Comparison of ENCODE assay signal across 8 cellular contexts in the genomic region with DNA sequence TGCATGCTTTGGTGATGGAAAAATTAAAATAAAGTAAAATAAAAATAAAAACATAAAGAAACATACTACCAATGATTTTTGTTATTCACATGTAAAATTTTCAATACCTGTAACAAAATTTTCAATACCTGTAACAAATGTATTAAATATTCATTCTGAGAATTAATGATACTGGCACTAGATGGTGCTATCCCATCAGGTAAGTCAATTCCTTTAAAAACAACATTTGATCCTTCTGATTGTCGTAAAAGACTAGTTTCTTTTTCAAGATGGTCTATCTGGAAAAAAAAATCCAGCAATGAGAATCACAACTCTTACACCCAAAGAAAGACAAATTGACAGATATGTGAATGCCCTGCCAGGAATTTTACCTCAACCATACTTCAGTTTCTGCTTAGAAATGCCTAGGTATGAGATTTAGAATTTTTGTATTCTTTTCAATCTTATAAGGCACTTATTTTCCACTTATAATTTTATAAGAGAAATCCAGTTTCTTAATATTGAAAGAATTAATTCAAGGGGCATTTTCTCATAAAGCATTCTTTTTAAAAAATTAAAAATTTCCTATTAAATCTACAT. TPM values are rescaled to one million over a fixed set of nuclear protein-coding genes. Genes with fewer than 3 reads are reported as not detected.
DNase-seq lines count a peak whose midpoint lies in the region; ATAC-seq, FAIRE-seq and TF ChIP-seq lines count a peak whose summit lies in the region.

No MANE protein-coding gene starts in this region.

- FAIRE-seq in colon (lab: Jason Lieb, UNC) = peak; percentile 94

- TF ChIP-seq CTCF in AG09319 (IDR thresholded peaks at IDR 0.05; ENCODE audit: low read depth, low read length) = peak; percentile 19

- DNase-seq in AG09319 (ENCODE audit: extremely low read depth, low read depth) = peak; percentile 30
- DNase-seq in NCI-H2171 (lab: John Stamatoyannopoulos, UW) = peak; percentile 6
- DNase-seq in myocyte (ENCODE audit: low read depth) = peak; percentile 44
- DNase-seq in stimulated activated naive CD8-positive, alpha-beta T cell treated with anti-CD3 and anti-CD28 coated beads, Interleukin-15, Interleukin-2, amounts not matched to agents 100 U/mL and 50 U/mL, for 24 hours = no peak
- no peak for DNase-seq in NCI-H1048 (lab: John Stamatoyannopoulos, UW)

- ATAC-seq in GM18868 (IDR thresholded peaks at IDR 0.05; ENCODE audit: unreplicated experiment) (peak; percentile 71), GM21737 (IDR thresholded peaks at IDR 0.05; ENCODE audit: unreplicated experiment) (no peak)
- no peak for ATAC-seq in stimulated activated naive CD8-positive, alpha-beta T cell treated with anti-CD3 and anti-CD28 coated beads, Interleukin-15, Interleukin-2, amounts not matched to agents 100 U/mL and 50 U/mL, for 24 hours

RNA-seq across cellular contexts. Expression of a gene that starts 30.7 kb away (rescaled TPM):
- total RNA-seq in myocyte = 13.9 and 16.8 TPM in 2 replicates
- polyA plus RNA-seq in myocyte (2012) = 5.3 TPM

RNA-seq across cellular contexts. Expression of a gene that starts 30.9 kb away (rescaled TPM):
- 24.0 and 42.1 TPM in 2 replicates for total RNA-seq in myocyte
- 5.1 TPM for polyA plus RNA-seq in myocyte (2012)

Comparison
In these comparisons a context has a peak if more than half of its experiments do, and no peak if none do; other contexts are left out.
1. DNase-seq: peak in AG09319 (single experiment), NCI-H2171 (single experiment) and myocyte (single experiment); none in stimulated activated naive CD8-positive, alpha-beta T cell treated with anti-CD3 and anti-CD28 coated beads, Interleukin-15, Interleukin-2, amounts not matched to agents 100 U/mL and 50 U/mL, for 24 hours (single experiment) and NCI-H1048 (single experiment).